In genomic region chr4:55409468-55410171, GRCh38 we compare ENCODE assay signal across 8 cellular contexts.
A peak's percentile ranks its signal among the peaks of the same experiment; 100 is the strongest.
DNase-seq lines count a peak whose midpoint lies in the region; ATAC-seq lines count a peak whose summit lies in the region.

No MANE protein-coding gene starts in this region.

- H3K27ac ChIP-seq in substantia nigra (ENCODE audit: low read depth, low read length, poor library complexity, severe bottlenecking), result peak overlapping the region; percentile 10

- DNase-seq in EH (ENCODE audit: low read depth) (peak; percentile 69), Kasumi-1 (lab: John Stamatoyannopoulos, UW) (peak; percentile 93 to 97), fibroblast of peridontal ligament (ENCODE audit: extremely low read depth) (peak; percentile 79), substantia nigra (lab: John Stamatoyannopoulos, UW) (peak in 5 of 49 donors; percentile 9 to 37 (median 15)), OCI-M1 (lab: John Stamatoyannopoulos, UW) (no peak), T1000 (lab: John Stamatoyannopoulos, UW) (no peak), DMS79 (lab: John Stamatoyannopoulos, UW) (no peak)

- ATAC-seq in GM21390 (IDR thresholded peaks at IDR 0.05; ENCODE audit: unreplicated experiment), result peak; percentile 58

Comparison
In these comparisons a context has a peak if more than half of its experiments do, and no peak if none do; other contexts are left out.
1. DNase-seq: peak in EH (single experiment), Kasumi-1 (2 of 2) and fibroblast of peridontal ligament (single experiment); none in OCI-M1 (single experiment), T1000 (single experiment) and DMS79 (single experiment).